4 cellular contexts compared by ENCODE assay signal in genomic region chr11:32761774-32762173, GRCh38. TPM values are rescaled to one million over a fixed set of nuclear protein-coding genes. Genes with fewer than 3 reads are reported as not detected.
"Had no signal": no experiment of that assay in that cellular context is flagged by ENCODE, and none has a peak within 500 bp of the region (broad histone marks: within the 10 kb centered on the region; RNA-seq: fewer than 3 reads in every experiment).

No MANE protein-coding gene starts in this region.

RNA-seq across cellular contexts. Expression of gene CCDC73, which starts 32.7 kb away (rescaled TPM):
- total RNA-seq: HT-29, HT1080, IMR-90 had no signal
- polyA plus RNA-seq: IgD-negative memory B cell, IMR-90 had no signal
